In the genomic region with DNA sequence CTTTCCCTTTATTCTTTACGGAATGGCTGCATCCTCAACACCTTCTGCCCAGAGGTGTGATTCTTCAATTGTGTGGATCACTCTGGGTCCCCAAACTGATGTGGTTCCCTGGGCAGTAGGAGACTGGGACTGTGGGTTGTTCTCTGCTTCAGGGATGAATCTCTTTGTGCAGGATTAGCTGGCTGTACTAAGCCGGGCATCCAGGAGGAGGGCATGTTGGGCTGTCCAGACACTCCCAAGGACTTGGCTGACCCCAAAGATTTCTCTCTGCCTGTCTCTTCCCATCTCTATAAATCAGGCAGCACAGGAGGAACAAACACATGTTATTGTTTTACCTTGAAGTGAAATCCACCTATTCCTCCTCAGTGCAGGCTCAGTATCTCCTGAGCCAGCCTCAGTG, we compare ENCODE assay signal across 27 cellular contexts.
"Had no signal": no experiment of that assay in that cellular context is flagged by ENCODE, and none has a peak within 500 bp of the region (broad histone marks: within the 10 kb centered on the region; RNA-seq: fewer than 3 reads in every experiment).

No MANE protein-coding gene starts in this region.

- H3K4me1 ChIP-seq: esophagus muscularis mucosa, gastroesophageal sphincter, lower lobe of right lung, psoas muscle, sigmoid colon, stomach, thyroid gland had no signal

- H3K27me3 ChIP-seq: dorsolateral prefrontal cortex, esophagus muscularis mucosa, foreskin keratinocyte, gastroesophageal sphincter, sigmoid colon, stomach, thyroid gland had no signal

- H3K9me3 ChIP-seq: esophagus muscularis mucosa, gastroesophageal sphincter, lower lobe of right lung, mucosa of descending colon, psoas muscle, sigmoid colon, stomach, thyroid gland had no signal

- FAIRE-seq: colon had no signal

- DNase-seq: dorsolateral prefrontal cortex; effector CD4-positive, alpha-beta T cell; foreskin keratinocyte; hypothalamus; immature natural killer cell; islet precursor cell; kidney glomerular epithelial cell; left colon; left ventricle myocardium superior; lower lobe of right lung; mesenchymal stem cell; mucosa of descending colon; naive B cell; nucleus accumbens; posterior cingulate gyrus; psoas muscle; right cardiac atrium; sigmoid colon; stimulated activated CD4-positive, alpha-beta T cell treated with anti-CD3 and anti-CD28 coated beads, Interleukin-2, amount 100 ng/mL, for 24 hours; stimulated activated CD4-positive, alpha-beta T cell treated with anti-CD3 and anti-CD28 coated beads, Interleukin-4, amount 100 ng/mL, for 24 hours; stimulated activated naive CD4-positive, alpha-beta T cell treated with Interleukin-2 at 50 U/mL for 16 hours; stomach; thyroid gland; trophoblast cell had no signal

- H3K36me3 ChIP-seq: esophagus muscularis mucosa, gastroesophageal sphincter, lower lobe of right lung, sigmoid colon, stomach, thyroid gland had no signal

- H3K27ac ChIP-seq: dorsolateral prefrontal cortex, esophagus muscularis mucosa, foreskin keratinocyte, gastroesophageal sphincter, lower lobe of right lung, psoas muscle, sigmoid colon, stomach, thyroid gland had no signal

- H3K4me3 ChIP-seq: dorsolateral prefrontal cortex, esophagus muscularis mucosa, gastroesophageal sphincter, lower lobe of right lung, mucosa of descending colon, psoas muscle, sigmoid colon, stomach, thyroid gland had no signal
